In genomic region chr17:41965694-41966375, GRCh38 we compare ENCODE assay signal across 8 cellular contexts. TPM values are rescaled to one million over a fixed set of nuclear protein-coding genes. Genes with fewer than 3 reads are reported as not detected.
A peak's percentile ranks its signal among the peaks of the same experiment; 100 is the strongest.
DNase-seq lines count a peak whose midpoint lies in the region; ATAC-seq and TF ChIP-seq lines count a peak whose summit lies in the region.

No MANE protein-coding gene starts in this region.

- no peaks in the 10 kb centered on the region for H3K27me3 Mint-ChIP-seq in activated B cell treated with CpG ODN at 0.5 μM for 24 hours

- peak overlapping the region; percentile 82 for H3K4me3 Mint-ChIP-seq in activated B cell treated with CpG ODN at 0.5 μM for 24 hours

- no TSS peak for BruUV-seq in A673 (replicated peaks; lab: Mats Ljungman, UMichigan)

- H3K9me3 Mint-ChIP-seq in activated B cell treated with CpG ODN at 0.5 μM for 24 hours: no peaks in the 10 kb centered on the region

- H3K9me3 ChIP-seq in A673 (ENCODE audit: low read depth, low read length, poor library complexity, severe bottlenecking): no peaks in the 10 kb centered on the region

- TF ChIP-seq CTCF in A673 (conservative IDR thresholded peaks at IDR 0.05; ENCODE audit: low read depth, low read length) (no peak), GM20000 (IDR thresholded peaks at IDR 0.05; ENCODE audit: extremely low read depth, missing control alignments) (no peak), activated B cell treated with CpG ODN at 0.5 μM for 24 hours (IDR thresholded peaks at IDR 0.05) (no peak)

- peak overlapping the region; percentile 72 for H3K27ac Mint-ChIP-seq in activated B cell treated with CpG ODN at 0.5 μM for 24 hours

- H3K4me3 ChIP-seq in A673 (ENCODE audit: low read depth, low read length, poor library complexity, severe bottlenecking): peak overlapping the region; percentile 66

- POLR2A ChIA-PET in A673 (lab: Charles Lee; ENCODE audit: low non-redundant PET) (interaction anchor here (0.6 to 1.0 kb wide), 4 partner anchors 34 to 88 kb away, joined by 4 to 8 read pairs (median 7); partner anchors contain the start of gene ODAD4), activated B cell treated with CpG ODN at 0.5 μM for 24 hours (lab: Charles Lee) (interaction anchor here (0.6 to 2.8 kb wide), 29 partner anchors 9 to 423 kb away, joined by 3 to 35 read pairs (median 5); partner anchors contain the start of genes C17orf113, DHX58, DNAJC7 and EIF1)

- CTCF ChIA-PET in A673 (lab: Charles Lee) (interaction anchor here (0.6 to 1.0 kb wide), 2 partner anchors 28 to 53 kb away, joined by 5 to 9 read pairs; no protein-coding TSS in a partner anchor), activated B cell treated with CpG ODN at 0.5 μM for 24 hours (lab: Charles Lee) (interaction anchor here (0.6 to 9.2 kb wide), 10 partner anchors 9 to 216 kb away, joined by 3 to 110 read pairs (median 4); partner anchors contain the start of genes DHX58, JUP, KAT2A and KCNH4)

- peak; percentile 21 for DNase-seq in A673 (ENCODE audit: low spot score)
- peak; percentile 79 for DNase-seq in GM20000 (ENCODE audit: low spot score)
- DNase-seq in NCI-H187 (lab: John Stamatoyannopoulos, UW): peak; percentile 71 to 88
- peak; percentile 41 for DNase-seq in activated B cell treated with CpG ODN at 0.5 μM for 24 hours
- DNase-seq in central memory CD4-positive, alpha-beta T cell: peak; percentile 60
- peak; percentile 84 to 92 for DNase-seq in left colon
- DNase-seq in stimulated activated CD4-positive, alpha-beta T cell treated with anti-CD3 and anti-CD28 coated beads, Interleukin-4, amount 100 ng/mL, for 48 hours (ENCODE audit: low read depth in 2 of 2): peak; percentile 56 to 65

- peaks cover 39% of the 10 kb centered on the region for H3K4me1 Mint-ChIP-seq in activated B cell treated with CpG ODN at 0.5 μM for 24 hours

- peaks cover 5% of the 10 kb centered on the region for H3K36me3 ChIP-seq in A673 (ENCODE audit: insufficient read depth, low read length, poor library complexity, severe bottlenecking)

- peaks cover 9% of the 10 kb centered on the region for H3K36me3 Mint-ChIP-seq in activated B cell treated with CpG ODN at 0.5 μM for 24 hours (ENCODE audit: low read depth)

- intact Hi-C loops in A673 (cut with micrococcal nuclease; ENCODE audit: unreplicated experiment): loop anchor here (5.0 kb wide), 1 partner anchor 151 kb away; no protein-coding TSS in a partner anchor
- intact Hi-C loops in activated B cell treated with CpG ODN at 0.5 μM for 24 hours (cut with micrococcal nuclease): loop anchor here (1.0 to 5.0 kb wide), 9 partner anchors 19 to 321 kb away; partner anchors contain the start of genes ACLY, DNAJC7, KCNH4 and KLHL11
- intact Hi-C loops in left colon (cut with DNase I, micrococcal nuclease): loop anchor here in 1 of 2 donors (10.0 kb wide), 1 partner anchor 149 kb away; the partner anchor contains the start of gene DHX58

- no peaks in the 10 kb centered on the region for H3K27me3 ChIP-seq in A673 (replicated peaks; ENCODE audit: insufficient read depth, low read depth, low read length, poor library complexity)

- H3K4me1 ChIP-seq in A673 (ENCODE audit: insufficient read depth, low read length, poor library complexity, severe bottlenecking): no peaks in the 10 kb centered on the region

- peak overlapping the region; percentile 82 for H3K27ac ChIP-seq in A673 (ENCODE audit: low read depth, low read length, poor library complexity, severe bottlenecking)

- ATAC-seq in activated B cell treated with CpG ODN at 0.5 μM for 24 hours (ENCODE audit: low read depth) (peak; percentile 40), left colon (peak; percentile 79), HG03159 (IDR thresholded peaks at IDR 0.05; ENCODE audit: unreplicated experiment) (no peak)

RNA-seq across cellular contexts. Expression of gene CNP, which starts 0.8 kb away (rescaled TPM):
- total RNA-seq in A673 (2021): 55.5 and 55.6 TPM in 2 replicates
- 47.2 and 48.0 TPM in 2 replicates for total RNA-seq in activated B cell treated with CpG ODN at 0.5 μM for 24 hours
- total RNA-seq in left colon: 10 to 100 TPM; 45.6 to 53.6 TPM

RNA-seq across cellular contexts. Expression of gene ODAD4, which starts 35.4 kb away (rescaled TPM):
- total RNA-seq in A673 (2021) (0.97 and 1.8 TPM in 2 replicates), activated B cell treated with CpG ODN at 0.5 μM for 24 hours (0.56 and 1.1 TPM in 2 replicates), left colon (under 1 TPM; 0.12 to 0.20 TPM)

RNA-seq across cellular contexts. Expression of gene ACLY, which starts 47.1 kb away (rescaled TPM):
- total RNA-seq in A673 (2021) (175 and 191 TPM in 2 replicates), activated B cell treated with CpG ODN at 0.5 μM for 24 hours (133 and 143 TPM in 2 replicates), left colon (100 to 1,000 TPM in 1 of 2 donors, 10 to 100 TPM in 1; 88.2 to 125 TPM)

RNA-seq across cellular contexts. Expression of gene DNAJC7, which starts 51.4 kb away (rescaled TPM):
- 77.4 and 94.6 TPM in 2 replicates for total RNA-seq in A673 (2021)
- total RNA-seq in activated B cell treated with CpG ODN at 0.5 μM for 24 hours: 130 and 152 TPM in 2 replicates
- 10 to 100 TPM; 76.5 to 84.6 TPM for total RNA-seq in left colon

RNA-seq across cellular contexts. Expression of gene NKIRAS2, which starts 54.1 kb away (rescaled TPM):
- total RNA-seq in A673 (2021) (25.4 and 28.7 TPM in 2 replicates), activated B cell treated with CpG ODN at 0.5 μM for 24 hours (23.9 and 25.8 TPM in 2 replicates), left colon (10 to 100 TPM; 29.4 to 31.9 TPM)

Comparison
In these comparisons a context has a peak if more than half of its experiments do, and no peak if none do; other contexts are left out.
1. DNase-seq: peak in every context shown above with its lines; median percentile 88 in left colon; 80 in NCI-H187; 79 in GM20000; 60 in stimulated activated CD4-positive, alpha-beta T cell treated with anti-CD3 and anti-CD28 coated beads, Interleukin-4, amount 100 ng/mL, for 48 hours; 60 in central memory CD4-positive, alpha-beta T cell; 41 in activated B cell treated with CpG ODN at 0.5 μM for 24 hours; 21 in A673.